ENCODE assay signal across 1 cellular context in the genomic region with DNA sequence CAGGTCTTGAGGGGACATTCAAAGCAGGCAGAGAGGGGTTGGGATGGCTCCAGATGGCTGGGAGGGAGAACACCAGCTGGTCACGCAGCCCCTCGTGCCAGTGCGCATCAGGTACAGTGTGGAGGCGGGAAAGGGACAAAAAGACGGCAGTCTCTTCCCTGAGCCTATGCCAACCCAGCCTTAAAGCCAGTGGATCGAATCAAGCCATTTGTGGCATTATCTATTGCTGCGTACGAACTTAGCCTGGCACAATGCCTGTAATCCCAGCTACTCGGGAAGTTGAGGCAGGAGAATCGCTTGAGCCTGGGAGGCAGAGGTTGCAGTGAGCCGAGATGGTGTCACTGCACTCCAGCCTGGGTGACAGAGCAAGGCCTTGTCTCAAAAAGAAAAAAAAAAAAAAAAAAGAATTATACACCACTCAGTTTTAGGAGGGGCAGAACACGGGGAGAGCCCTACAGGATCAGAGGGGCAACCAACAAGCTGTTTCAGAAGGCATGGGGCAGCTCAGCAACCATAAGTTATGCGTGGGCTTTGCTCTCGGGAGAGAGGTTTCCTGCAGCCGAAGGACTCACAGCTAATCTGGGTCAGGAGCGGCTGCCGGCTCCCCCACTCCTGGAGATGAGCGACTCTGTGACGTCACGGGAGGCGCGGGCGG.
A peak's percentile ranks its signal among the peaks of the same experiment; 100 is the strongest.
TF ChIP-seq lines count a peak whose summit lies in the region.

No MANE protein-coding gene starts in this region.

TF ChIP-seq in GM12878, 131 proteins besides CTCF, POLR2A, EP300 and RAD21 (continues in another document):
- TF ChIP-seq MYC (IDR thresholded peaks at IDR 0.05; ENCODE audit: insufficient read depth, insufficient read length, insufficient replicate concordance, low read length, severe bottlenecking) (no peak), SREBF1 (IDR thresholded peaks at IDR 0.05; ENCODE audit: low read length) (peak; percentile 70), DPF2 (IDR thresholded peaks at IDR 0.05) (no peak), RELA (IDR thresholded peaks at IDR 0.05; ENCODE audit: borderline replicate concordance, partially characterized antibody) (peak; percentile 37), RCOR1 (conservative IDR thresholded peaks at IDR 0.05; ENCODE audit: low read depth, low read length) (no peak), SRF (IDR thresholded peaks at IDR 0.05; ENCODE audit: low read depth in 2 of 2, low read length in 2 of 2) (no peak), PAX8 (IDR thresholded peaks at IDR 0.05) (no peak), SIN3A (IDR thresholded peaks at IDR 0.05; ENCODE audit: low read depth, low read length) (no peak), FOXK2 (IDR thresholded peaks at IDR 0.05) (peak; percentile 91), USF2 (IDR thresholded peaks at IDR 0.05; ENCODE audit: borderline replicate concordance, low read depth, low read length) (no peak), ZSCAN29 (IDR thresholded peaks at IDR 0.05) (no peak), POLR2AphosphoS2 (IDR thresholded peaks at IDR 0.05; ENCODE audit: low read depth, low read length) (no peak), GABPA (IDR thresholded peaks at IDR 0.05; ENCODE audit: low read depth) (no peak), CREM (IDR thresholded peaks at IDR 0.05; ENCODE audit: low read depth) (peak; percentile 94), IRF3 (IDR thresholded peaks at IDR 0.05) (no peak), ZNF207 (IDR thresholded peaks at IDR 0.05; ENCODE audit: borderline replicate concordance) (no peak), SUPT20H (IDR thresholded peaks at IDR 0.05; ENCODE audit: borderline replicate concordance, control insufficient read depth, low read depth, low read length) (no peak), ATF7 (IDR thresholded peaks at IDR 0.05; ENCODE audit: low read depth) (peak; percentile 96), PBX3 (IDR thresholded peaks at IDR 0.05; ENCODE audit: insufficient replicate concordance, low read depth, low read length) (no peak), IRF4 (IDR thresholded peaks at IDR 0.05; ENCODE audit: low read depth, low read length) (no peak), MAX (IDR thresholded peaks at IDR 0.05; ENCODE audit: low read depth, low read length) (no peak), HCFC1 (IDR thresholded peaks at IDR 0.05; ENCODE audit: low read length) (no peak), ESRRA (IDR thresholded peaks at IDR 0.05; ENCODE audit: low read length) (no peak), WRNIP1 (IDR thresholded peaks at IDR 0.05; ENCODE audit: borderline replicate concordance, low read depth, low read length) (no peak), CBX5 (IDR thresholded peaks at IDR 0.05; ENCODE audit: low read depth) (no peak), ZBTB11 (CRISPR knock-in tag; IDR thresholded peaks at IDR 0.05) (no peak), CREB1 (IDR thresholded peaks at IDR 0.05; ENCODE audit: low read depth) (peak; percentile 85; the same call in 1 of the 2 replicates), ZBTB33 (IDR thresholded peaks at IDR 0.05) (no peak), SMAD1 (IDR thresholded peaks at IDR 0.05; ENCODE audit: low read depth, partially characterized antibody) (no peak)
- TF ChIP-seq, protein P1, sequence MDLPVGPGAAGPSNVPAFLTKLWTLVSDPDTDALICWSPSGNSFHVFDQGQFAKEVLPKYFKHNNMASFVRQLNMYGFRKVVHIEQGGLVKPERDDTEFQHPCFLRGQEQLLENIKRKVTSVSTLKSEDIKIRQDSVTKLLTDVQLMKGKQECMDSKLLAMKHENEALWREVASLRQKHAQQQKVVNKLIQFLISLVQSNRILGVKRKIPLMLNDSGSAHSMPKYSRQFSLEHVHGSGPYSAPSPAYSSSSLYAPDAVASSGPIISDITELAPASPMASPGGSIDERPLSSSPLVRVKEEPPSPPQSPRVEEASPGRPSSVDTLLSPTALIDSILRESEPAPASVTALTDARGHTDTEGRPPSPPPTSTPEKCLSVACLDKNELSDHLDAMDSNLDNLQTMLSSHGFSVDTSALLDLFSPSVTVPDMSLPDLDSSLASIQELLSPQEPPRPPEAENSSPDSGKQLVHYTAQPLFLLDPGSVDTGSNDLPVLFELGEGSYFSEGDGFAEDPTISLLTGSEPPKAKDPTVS (IDR thresholded peaks at IDR 0.05; ENCODE audit: low read depth, low read length), result no peak
- TF ChIP-seq, protein P2, sequence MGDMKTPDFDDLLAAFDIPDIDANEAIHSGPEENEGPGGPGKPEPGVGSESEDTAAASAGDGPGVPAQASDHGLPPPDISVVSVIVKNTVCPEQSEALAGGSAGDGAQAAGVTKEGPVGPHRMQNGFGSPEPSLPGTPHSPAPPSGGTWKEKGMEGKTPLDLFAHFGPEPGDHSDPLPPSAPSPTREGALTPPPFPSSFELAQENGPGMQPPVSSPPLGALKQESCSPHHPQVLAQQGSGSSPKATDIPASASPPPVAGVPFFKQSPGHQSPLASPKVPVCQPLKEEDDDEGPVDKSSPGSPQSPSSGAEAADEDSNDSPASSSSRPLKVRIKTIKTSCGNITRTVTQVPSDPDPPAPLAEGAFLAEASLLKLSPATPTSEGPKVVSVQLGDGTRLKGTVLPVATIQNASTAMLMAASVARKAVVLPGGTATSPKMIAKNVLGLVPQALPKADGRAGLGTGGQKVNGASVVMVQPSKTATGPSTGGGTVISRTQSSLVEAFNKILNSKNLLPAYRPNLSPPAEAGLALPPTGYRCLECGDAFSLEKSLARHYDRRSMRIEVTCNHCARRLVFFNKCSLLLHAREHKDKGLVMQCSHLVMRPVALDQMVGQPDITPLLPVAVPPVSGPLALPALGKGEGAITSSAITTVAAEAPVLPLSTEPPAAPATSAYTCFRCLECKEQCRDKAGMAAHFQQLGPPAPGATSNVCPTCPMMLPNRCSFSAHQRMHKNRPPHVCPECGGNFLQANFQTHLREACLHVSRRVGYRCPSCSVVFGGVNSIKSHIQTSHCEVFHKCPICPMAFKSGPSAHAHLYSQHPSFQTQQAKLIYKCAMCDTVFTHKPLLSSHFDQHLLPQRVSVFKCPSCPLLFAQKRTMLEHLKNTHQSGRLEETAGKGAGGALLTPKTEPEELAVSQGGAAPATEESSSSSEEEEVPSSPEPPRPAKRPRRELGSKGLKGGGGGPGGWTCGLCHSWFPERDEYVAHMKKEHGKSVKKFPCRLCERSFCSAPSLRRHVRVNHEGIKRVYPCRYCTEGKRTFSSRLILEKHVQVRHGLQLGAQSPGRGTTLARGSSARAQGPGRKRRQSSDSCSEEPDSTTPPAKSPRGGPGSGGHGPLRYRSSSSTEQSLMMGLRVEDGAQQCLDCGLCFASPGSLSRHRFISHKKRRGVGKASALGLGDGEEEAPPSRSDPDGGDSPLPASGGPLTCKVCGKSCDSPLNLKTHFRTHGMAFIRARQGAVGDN (IDR thresholded peaks at IDR 0.05), result no peak
- TF ChIP-seq, protein P3, sequence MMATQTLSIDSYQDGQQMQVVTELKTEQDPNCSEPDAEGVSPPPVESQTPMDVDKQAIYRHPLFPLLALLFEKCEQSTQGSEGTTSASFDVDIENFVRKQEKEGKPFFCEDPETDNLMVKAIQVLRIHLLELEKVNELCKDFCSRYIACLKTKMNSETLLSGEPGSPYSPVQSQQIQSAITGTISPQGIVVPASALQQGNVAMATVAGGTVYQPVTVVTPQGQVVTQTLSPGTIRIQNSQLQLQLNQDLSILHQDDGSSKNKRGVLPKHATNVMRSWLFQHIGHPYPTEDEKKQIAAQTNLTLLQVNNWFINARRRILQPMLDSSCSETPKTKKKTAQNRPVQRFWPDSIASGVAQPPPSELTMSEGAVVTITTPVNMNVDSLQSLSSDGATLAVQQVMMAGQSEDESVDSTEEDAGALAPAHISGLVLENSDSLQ (IDR thresholded peaks at IDR 0.05), result 0 out of 2 replicates have a peak, but pooled peaks have one; percentile 40
- TF ChIP-seq, protein P4, sequence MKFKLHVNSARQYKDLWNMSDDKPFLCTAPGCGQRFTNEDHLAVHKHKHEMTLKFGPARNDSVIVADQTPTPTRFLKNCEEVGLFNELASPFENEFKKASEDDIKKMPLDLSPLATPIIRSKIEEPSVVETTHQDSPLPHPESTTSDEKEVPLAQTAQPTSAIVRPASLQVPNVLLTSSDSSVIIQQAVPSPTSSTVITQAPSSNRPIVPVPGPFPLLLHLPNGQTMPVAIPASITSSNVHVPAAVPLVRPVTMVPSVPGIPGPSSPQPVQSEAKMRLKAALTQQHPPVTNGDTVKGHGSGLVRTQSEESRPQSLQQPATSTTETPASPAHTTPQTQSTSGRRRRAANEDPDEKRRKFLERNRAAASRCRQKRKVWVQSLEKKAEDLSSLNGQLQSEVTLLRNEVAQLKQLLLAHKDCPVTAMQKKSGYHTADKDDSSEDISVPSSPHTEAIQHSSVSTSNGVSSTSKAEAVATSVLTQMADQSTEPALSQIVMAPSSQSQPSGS (IDR thresholded peaks at IDR 0.05; ENCODE audit: low read length), result no peak
